Comparison of ENCODE assay signal across 27 cellular contexts in genomic region chrX:140064993-140065392, GRCh38.
"Had no signal": no experiment of that assay in that cellular context is flagged by ENCODE, and none has a peak within 500 bp of the region (broad histone marks: within the 10 kb centered on the region; RNA-seq: fewer than 3 reads in every experiment).

No MANE protein-coding gene starts in this region.

- H3K9ac ChIP-seq: neural progenitor cell had no signal

- H2AFZ ChIP-seq: neural progenitor cell had no signal

- H3K9me3 ChIP-seq: prostate gland, spleen, thoracic aorta, transverse colon, upper lobe of right lung, uterus had no signal

- H3K36me3 Mint-ChIP-seq: immature natural killer cell; memory B cell; naive B cell; neural progenitor cell; stimulated activated naive B cell treated with anti-CD40 and anti-IgM and Interleukin-4, amounts not matched to agents 10 μg/mL and 1 μg/mL and 100 μg/mL, for 72 hours had no signal

- H3K4me1 ChIP-seq: neural progenitor cell, prostate gland, spleen, transverse colon, upper lobe of right lung, uterus had no signal

- H3K27ac ChIP-seq: coronary artery, neural progenitor cell, prostate gland, skin epidermis, spleen, thoracic aorta, transverse colon, upper lobe of right lung, uterus had no signal

- H3K4me2 ChIP-seq: neural progenitor cell had no signal

- H3K4me3 Mint-ChIP-seq: effector memory CD8-positive, alpha-beta T cell; immature natural killer cell; memory B cell; naive B cell; nephron; neural progenitor cell; stimulated activated naive B cell treated with anti-CD40 and anti-IgM and Interleukin-4, amounts not matched to agents 10 μg/mL and 1 μg/mL and 100 μg/mL, for 72 hours; stimulated activated naive CD8-positive, alpha-beta T cell treated with anti-CD3 and anti-CD28 coated beads, Interleukin-15, Interleukin-2, amounts not matched to agents 100 ng/mL and 50 ng/mL, for 24 hours had no signal

- H3K9me3 Mint-ChIP-seq: immature natural killer cell; memory B cell; naive B cell; nephron; neural progenitor cell; stimulated activated naive CD8-positive, alpha-beta T cell treated with anti-CD3 and anti-CD28 coated beads, Interleukin-15, Interleukin-2, amounts not matched to agents 100 ng/mL and 50 ng/mL, for 24 hours had no signal

- FAIRE-seq: endometrium, frontal cortex had no signal

- H3K27me3 Mint-ChIP-seq: effector memory CD8-positive, alpha-beta T cell; stimulated activated naive B cell treated with anti-CD40 and anti-IgM and Interleukin-4, amounts not matched to agents 10 μg/mL and 1 μg/mL and 100 μg/mL, for 72 hours; stimulated activated naive CD8-positive, alpha-beta T cell treated with anti-CD3 and anti-CD28 coated beads, Interleukin-15, Interleukin-2, amounts not matched to agents 100 ng/mL and 50 ng/mL, for 24 hours had no signal

- H3K36me3 ChIP-seq: neural progenitor cell, prostate gland, spleen, thoracic aorta, transverse colon, upper lobe of right lung, uterus had no signal

- H3K27ac Mint-ChIP-seq: effector memory CD8-positive, alpha-beta T cell; immature natural killer cell; memory B cell; naive B cell; nephron; neural progenitor cell; stimulated activated naive B cell treated with anti-CD40 and anti-IgM and Interleukin-4, amounts not matched to agents 10 μg/mL and 1 μg/mL and 100 μg/mL, for 72 hours; stimulated activated naive CD8-positive, alpha-beta T cell treated with anti-CD3 and anti-CD28 coated beads, Interleukin-15, Interleukin-2, amounts not matched to agents 100 ng/mL and 50 ng/mL, for 24 hours had no signal

- H3K4me3 ChIP-seq: coronary artery, lung, neural progenitor cell, prostate gland, skin epidermis, spleen, thoracic aorta, transverse colon, upper lobe of right lung, uterus had no signal

- ATAC-seq: effector memory CD8-positive, alpha-beta T cell; left colon; left ventricle myocardium superior; right cardiac atrium; stimulated activated naive B cell treated with anti-CD40 and anti-IgM and Interleukin-4, amounts not matched to agents 10 μg/mL and 1 μg/mL and 100 μg/mL, for 72 hours; upper lobe of right lung had no signal

- H3K27me3 ChIP-seq: neural progenitor cell, spleen, transverse colon, upper lobe of right lung, uterus had no signal

- H3K4me1 Mint-ChIP-seq: immature natural killer cell; memory B cell; naive B cell; nephron; neural progenitor cell; stimulated activated naive B cell treated with anti-CD40 and anti-IgM and Interleukin-4, amounts not matched to agents 10 μg/mL and 1 μg/mL and 100 μg/mL, for 72 hours had no signal

- DNase-seq: effector memory CD8-positive, alpha-beta T cell; hypothalamus; immature natural killer cell; islet precursor cell; kidney glomerular epithelial cell; left colon; left ventricle myocardium superior; naive B cell; nucleus accumbens; right cardiac atrium; spleen; stimulated activated CD4-positive, alpha-beta T cell treated with anti-CD3 and anti-CD28 coated beads, Interleukin-4, amount 100 ng/mL, for 4 hours; stimulated activated naive B cell treated with anti-CD40 and anti-IgM and Interleukin-4, amounts not matched to agents 10 μg/mL and 1 μg/mL and 100 μg/mL, for 72 hours; transverse colon; upper lobe of right lung; uterus had no signal
